In genomic region chr2:109421101-109421500, GRCh38 we compare ENCODE assay signal across 15 cellular contexts.
DNase-seq lines count a peak whose midpoint lies in the region; ATAC-seq and TF ChIP-seq lines count a peak whose summit lies in the region.
"Had no signal": no experiment of that assay in that cellular context is flagged by ENCODE, and none has a peak within 500 bp of the region (broad histone marks: within the 10 kb centered on the region; RNA-seq: fewer than 3 reads in every experiment).

No MANE protein-coding gene starts in this region.

- no peak for TF ChIP-seq POLR2A in spleen (IDR thresholded peaks at IDR 0.05)

- 71 to 99% (median 89%) methylated on average over 3 of the region's 3 CpGs for WGBS in spleen, 5 donors

- H3K9me3 ChIP-seq in ascending aorta (no peaks in the 10 kb centered on the region), lower lobe of right lung (no peaks in the 10 kb centered on the region), spleen (no peaks in the 10 kb centered on the region)
- H3K9me3 ChIP-seq: A549, HAP-1 had no signal

- ATAC-seq in lower lobe of right lung (peak in 1 of 2 donors; percentile 43), GM21423 (IDR thresholded peaks at IDR 0.05; ENCODE audit: unreplicated experiment) (no peak)
- ATAC-seq: A549, GM12878, GM23338 had no signal

- H3K27me3 ChIP-seq in ascending aorta, result no peaks in the 10 kb centered on the region
- no peaks in the 10 kb centered on the region for H3K27me3 ChIP-seq in lower lobe of right lung (ENCODE audit: low read depth)
- H3K27me3 ChIP-seq in spleen (replicated peaks in 1 of 7), result no peaks in the 10 kb centered on the region

- H3K4me3 ChIP-seq in ascending aorta (no peak overlapping the region), lower lobe of right lung (no peak overlapping the region), spleen (no peak overlapping the region)
- H3K4me3 ChIP-seq: A549, GM12878, GM23338, HAP-1 had no signal

- H3K36me3 ChIP-seq in ascending aorta (peaks cover 10 to 20% of the 10 kb centered on the region in 2 donors), lower lobe of right lung (no peaks in the 10 kb centered on the region), spleen (no peaks in the 10 kb centered on the region)
- H3K36me3 ChIP-seq: HAP-1 had no signal

- no peak for TF ChIP-seq CTCF in ascending aorta (IDR thresholded peaks at IDR 0.05)
- no peak for TF ChIP-seq CTCF in lower lobe of right lung (IDR thresholded peaks at IDR 0.05)
- TF ChIP-seq CTCF in spleen (IDR thresholded peaks at IDR 0.05 in 8 of 11, conservative IDR thresholded peaks at IDR 0.05 in 3 of 11), result no peak

- H3K4me1 ChIP-seq in ascending aorta (peaks cover 0 to 16% of the 10 kb centered on the region in 2 donors), lower lobe of right lung (peaks cover 15% of the 10 kb centered on the region), spleen (peaks cover 0 to 5% (median 0%) of the 10 kb centered on the region in 6 donors)
- H3K4me1 ChIP-seq: A549, HAP-1 had no signal

- DNase-seq in ascending aorta (ENCODE audit: low spot score in 2 of 2) (no peak), lower lobe of right lung (peak; percentile 22), spleen (peak; percentile 17), HK-2 (ENCODE audit: unreplicated experiment) (no peak)
- DNase-seq in stimulated activated CD4-positive, alpha-beta T cell treated with anti-CD3 and anti-CD28 coated beads, Interleukin-2, amount 100 ng/mL, for 48 hours, result no peak
- DNase-seq in activated effector memory CD4-positive, alpha-beta T cell treated with Interleukin-2 at 50 U/mL for 16 hours, result no peak
- DNase-seq: Calu3; CD4-positive, CD25-positive, alpha-beta regulatory T cell; DMS 273 treated with DMSO at 0.1 percent for 48 hours; KG1 had no signal

- intact Hi-C loops in ascending aorta (cut with DNase I) (no loop called here), lower lobe of right lung (cut with DNase I) (no loop called here), spleen (cut with DNase I; ENCODE audit: low total_unique reads) (no loop called here)

- H3K27ac ChIP-seq in ascending aorta (peak overlapping the region; percentile 56 to 72), lower lobe of right lung (no peak overlapping the region), spleen (no peak overlapping the region)
- H3K27ac ChIP-seq: A549 had no signal

Comparison
In these comparisons a context has a peak if more than half of its experiments do, and no peak if none do; other contexts are left out.
1. DNase-seq: peak in lower lobe of right lung (single experiment) and spleen (single experiment); none in ascending aorta (0 of 2), HK-2 (single experiment), stimulated activated CD4-positive, alpha-beta T cell treated with anti-CD3 and anti-CD28 coated beads, Interleukin-2, amount 100 ng/mL, for 48 hours (0 of 2) and activated effector memory CD4-positive, alpha-beta T cell treated with Interleukin-2 at 50 U/mL for 16 hours (single experiment).
2. H3K27ac ChIP-seq: peak in ascending aorta (2 of 2); none in lower lobe of right lung (single experiment) and spleen (0 of 8).